Comparison of ENCODE assay signal across 14 cellular contexts in the genomic region with DNA sequence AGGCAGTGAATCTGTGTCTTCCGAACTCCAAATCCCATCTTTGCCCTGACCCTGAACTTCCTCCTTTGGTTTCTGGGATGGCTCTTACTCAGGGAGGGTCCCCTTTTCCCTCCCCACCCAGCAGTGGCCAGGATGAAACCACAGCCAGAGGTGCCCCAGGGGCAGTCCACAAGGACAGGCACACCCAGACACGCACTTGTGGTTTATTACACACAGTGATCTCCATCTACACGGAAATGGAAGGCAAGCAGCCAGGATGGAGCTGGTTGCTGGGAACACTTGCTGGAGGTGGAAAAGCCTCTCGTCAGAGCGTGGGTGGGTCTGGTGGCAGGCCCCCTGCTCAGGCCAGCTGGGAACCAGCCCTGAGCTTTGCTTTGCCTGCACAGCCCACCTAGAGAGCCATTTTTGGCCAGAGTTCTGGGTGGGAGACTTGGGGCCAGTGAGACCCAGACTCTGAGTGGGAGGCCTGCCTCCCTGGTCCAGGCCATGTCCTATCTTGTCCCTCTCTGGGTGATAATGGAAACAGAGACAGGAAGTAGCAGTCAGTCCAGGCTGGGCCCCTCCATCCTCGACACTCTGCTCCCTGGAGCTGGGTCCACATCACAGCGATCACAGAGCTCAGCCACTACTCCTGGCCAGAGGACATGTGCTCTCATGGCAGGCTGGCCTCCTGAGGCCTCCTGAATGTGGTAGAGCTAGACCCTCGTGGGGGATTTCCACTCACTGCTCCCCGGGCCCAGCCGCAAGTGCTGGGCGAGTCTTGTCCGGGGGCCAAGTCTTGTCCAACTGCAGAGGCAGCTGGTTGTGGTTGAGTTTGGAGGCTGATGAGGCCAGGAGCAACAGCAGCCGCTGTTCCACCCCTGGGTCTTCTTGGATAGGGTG. TPM values are rescaled to one million over a fixed set of nuclear protein-coding genes. Genes with fewer than 3 reads are reported as not detected.
A peak's percentile ranks its signal among the peaks of the same experiment; 100 is the strongest.
DNase-seq lines count a peak whose midpoint lies in the region; ATAC-seq and TF ChIP-seq lines count a peak whose summit lies in the region.
"Had no signal": no experiment of that assay in that cellular context is flagged by ENCODE, and none has a peak within 500 bp of the region (broad histone marks: within the 10 kb centered on the region; RNA-seq: fewer than 3 reads in every experiment).

No MANE protein-coding gene starts in this region.

- H3K36me3 Mint-ChIP-seq in activated naive CD4-positive, alpha-beta T cell treated with anti-CD3 and anti-CD28 coated beads, Interleukin-2, amount 10 ng/mL, durations not matched to agents 7 days and 5 days: no peaks in the 10 kb centered on the region
- peaks cover 1% of the 10 kb centered on the region for H3K36me3 Mint-ChIP-seq in activated B cell treated with CpG ODN at 0.5 μM for 24 hours (ENCODE audit: low read depth)
- H3K36me3 Mint-ChIP-seq in stimulated activated naive B cell treated with anti-CD40 and anti-IgM and Interleukin-4, amounts not matched to agents 10 μg/mL and 1 μg/mL and 100 μg/mL, for 72 hours: peaks cover 0 to 1% of the 10 kb centered on the region in 2 donors
- H3K36me3 Mint-ChIP-seq in H9 (ENCODE audit: insufficient read depth in 1 of 3, low read depth in 3 of 3): no peaks in the 10 kb centered on the region

- H3K23ac ChIP-seq in H9 (ENCODE audit: insufficient read length, low read depth, low read length): no peak overlapping the region

- no peak overlapping the region for H2AFZ ChIP-seq in H9 (ENCODE audit: low read length)

- H3T11ph ChIP-seq in H9 (ENCODE audit: low read length): no peak overlapping the region

- H3K27ac ChIP-seq in foreskin keratinocyte (no peak overlapping the region), H9 (ENCODE audit: insufficient read length, low read depth, low read length) (no peak overlapping the region)

- POLR2A ChIA-PET in activated B cell treated with CpG ODN at 0.5 μM for 24 hours (lab: Charles Lee): interaction anchor here (0.9 kb wide), 1 partner anchor 33 kb away, joined by 3 read pairs; the partner anchor contains the start of gene HNRNPAB

- no peak overlapping the region for H3K56ac ChIP-seq in H9 (ENCODE audit: insufficient read length, low read depth, low read length)

- H4K8ac ChIP-seq in H9 (replicated peaks; ENCODE audit: insufficient read length, low read depth, low read length): no peak overlapping the region

- H2BK12ac ChIP-seq in H9 (ENCODE audit: insufficient read length, low read depth, low read length): no peak overlapping the region

- intact Hi-C loops in activated B cell treated with CpG ODN at 0.5 μM for 24 hours (cut with micrococcal nuclease): loop anchor here (5.0 kb wide), 2 partner anchors 225 to 1255 kb away; no protein-coding TSS in a partner anchor

- DNase-seq in activated naive CD4-positive, alpha-beta T cell treated with anti-CD3 and anti-CD28 coated beads, Interleukin-2, amount 10 ng/mL, durations not matched to agents 7 days and 5 days: no peak
- no peak for DNase-seq in activated naive CD4-positive, alpha-beta T cell (lab: John Stamatoyannopoulos, UW)
- no peak for DNase-seq in activated B cell treated with CpG ODN at 0.5 μM for 24 hours
- peak; percentile 60 to 78 for DNase-seq in foreskin keratinocyte
- no peak for DNase-seq in stimulated activated naive B cell treated with anti-CD40 and anti-IgM and Interleukin-4, amounts not matched to agents 10 μg/mL and 1 μg/mL and 100 μg/mL, for 72 hours
- DNase-seq in H9: no peak
- DNase-seq: AML-193, NCI-H1930 had no signal

- no peaks in the 10 kb centered on the region for H3K27me3 ChIP-seq in foreskin keratinocyte
- H3K27me3 ChIP-seq in H9 (ENCODE audit: insufficient read depth, low read length): no peaks in the 10 kb centered on the region

- no peak overlapping the region for H3K4me2 ChIP-seq in H9 (ENCODE audit: insufficient read depth, insufficient read length, low read length)

- peak overlapping the region; percentile 97 for H3K27ac Mint-ChIP-seq in activated naive CD4-positive, alpha-beta T cell treated with anti-CD3 and anti-CD28 coated beads, Interleukin-2, amount 10 ng/mL, durations not matched to agents 7 days and 5 days
- peak overlapping the region; percentile 85 for H3K27ac Mint-ChIP-seq in activated B cell treated with CpG ODN at 0.5 μM for 24 hours
- H3K27ac Mint-ChIP-seq in stimulated activated naive B cell treated with anti-CD40 and anti-IgM and Interleukin-4, amounts not matched to agents 10 μg/mL and 1 μg/mL and 100 μg/mL, for 72 hours: peak overlapping the region; percentile 42
- no peak overlapping the region; a peak in 1 of 7 replicates for H3K27ac Mint-ChIP-seq in H9

- no peaks in the 10 kb centered on the region for H3K79me1 ChIP-seq in H9 (ENCODE audit: insufficient read depth, low read depth, low read length, poor library complexity, severe bottlenecking)

- H3K23me2 ChIP-seq in H9 (ENCODE audit: insufficient read length, low read depth, low read length, poor library complexity, severe bottlenecking): peaks cover 4% of the 10 kb centered on the region

- no peak overlapping the region for H2BK20ac ChIP-seq in H9 (ENCODE audit: low read depth, low read length, poor library complexity, severe bottlenecking)

- no peaks in the 10 kb centered on the region for H3K9me3 Mint-ChIP-seq in activated naive CD4-positive, alpha-beta T cell treated with anti-CD3 and anti-CD28 coated beads, Interleukin-2, amount 10 ng/mL, durations not matched to agents 7 days and 5 days
- H3K9me3 Mint-ChIP-seq in activated B cell treated with CpG ODN at 0.5 μM for 24 hours: no peaks in the 10 kb centered on the region
- H3K9me3 Mint-ChIP-seq in stimulated activated naive B cell treated with anti-CD40 and anti-IgM and Interleukin-4, amounts not matched to agents 10 μg/mL and 1 μg/mL and 100 μg/mL, for 72 hours: no peaks in the 10 kb centered on the region
- no peaks in the 10 kb centered on the region; a peak in 2 of 5 replicates for H3K9me3 Mint-ChIP-seq in H9

- no peaks in the 10 kb centered on the region for H3K9me3 ChIP-seq in H9 (ENCODE audit: control insufficient read depth, low read depth, low read length)

- CTCF ChIA-PET in activated naive CD4-positive, alpha-beta T cell treated with anti-CD3 and anti-CD28 coated beads, Interleukin-2, amount 10 ng/mL, durations not matched to agents 7 days and 5 days (lab: Charles Lee): interaction anchor here (1.0 kb wide), 1 partner anchor 14 kb away, joined by 3 read pairs; no protein-coding TSS in a partner anchor
- CTCF ChIA-PET in activated B cell treated with CpG ODN at 0.5 μM for 24 hours (lab: Charles Lee): interaction anchor here (1.8 kb wide), 1 partner anchor 43 kb away, joined by 6 read pairs; no protein-coding TSS in a partner anchor

- no CpG with 5 or more reads among the region's 13 CpGs for WGBS in H9 (ENCODE audit: extremely low coverage, insufficient read length, low lambda C conversion rate)

- H2BK120ac ChIP-seq in H9 (ENCODE audit: low read depth, low read length, poor library complexity, severe bottlenecking): no peak overlapping the region

- H3K4me1 ChIP-seq in foreskin keratinocyte (peaks cover 4% of the 10 kb centered on the region), H9 (ENCODE audit: insufficient read depth, low read length) (no peaks in the 10 kb centered on the region)

- peaks cover 2% of the 10 kb centered on the region for H4K20me1 ChIP-seq in H9 (ENCODE audit: control insufficient read depth, insufficient read depth, insufficient read length)

- peaks cover 87% of the 10 kb centered on the region for H3K4me1 Mint-ChIP-seq in activated naive CD4-positive, alpha-beta T cell treated with anti-CD3 and anti-CD28 coated beads, Interleukin-2, amount 10 ng/mL, durations not matched to agents 7 days and 5 days
- H3K4me1 Mint-ChIP-seq in activated B cell treated with CpG ODN at 0.5 μM for 24 hours (peaks cover 55% of the 10 kb centered on the region), H9 (peaks cover 11 to 15% of the 10 kb centered on the region in 2 experiments)
- peaks cover 28 to 56% of the 10 kb centered on the region in 2 donors for H3K4me1 Mint-ChIP-seq in stimulated activated naive B cell treated with anti-CD40 and anti-IgM and Interleukin-4, amounts not matched to agents 10 μg/mL and 1 μg/mL and 100 μg/mL, for 72 hours

- no peak overlapping the region for H2BK15ac ChIP-seq in H9 (ENCODE audit: low read depth, low read length)

- H3K4me3 Mint-ChIP-seq in activated naive CD4-positive, alpha-beta T cell treated with anti-CD3 and anti-CD28 coated beads, Interleukin-2, amount 10 ng/mL, durations not matched to agents 7 days and 5 days: no peak overlapping the region
- no peak overlapping the region for H3K4me3 Mint-ChIP-seq in activated B cell treated with CpG ODN at 0.5 μM for 24 hours
- H3K4me3 Mint-ChIP-seq in stimulated activated naive B cell treated with anti-CD40 and anti-IgM and Interleukin-4, amounts not matched to agents 10 μg/mL and 1 μg/mL and 100 μg/mL, for 72 hours: no peak overlapping the region
- H3K4me3 Mint-ChIP-seq in H9: no peak overlapping the region

- no peak overlapping the region for H2AK5ac ChIP-seq in H9 (ENCODE audit: insufficient read length, low read length)

- H4K91ac ChIP-seq in H9 (ENCODE audit: insufficient read length, low read depth, low read length): no peak overlapping the region

- no peaks in the 10 kb centered on the region for H3K27me3 Mint-ChIP-seq in activated naive CD4-positive, alpha-beta T cell treated with anti-CD3 and anti-CD28 coated beads, Interleukin-2, amount 10 ng/mL, durations not matched to agents 7 days and 5 days
- H3K27me3 Mint-ChIP-seq in activated B cell treated with CpG ODN at 0.5 μM for 24 hours: no peaks in the 10 kb centered on the region
- H3K27me3 Mint-ChIP-seq in stimulated activated naive B cell treated with anti-CD40 and anti-IgM and Interleukin-4, amounts not matched to agents 10 μg/mL and 1 μg/mL and 100 μg/mL, for 72 hours: no peaks in the 10 kb centered on the region
- H3K27me3 Mint-ChIP-seq in H9 (ENCODE audit: low read depth): peaks cover 4% of the 10 kb centered on the region

- no peak overlapping the region; the same call in 1 of the 2 replicates for H3K14ac ChIP-seq in H9 (ENCODE audit: insufficient read depth, low read length)

- no peak overlapping the region for H4K5ac ChIP-seq in H9 (ENCODE audit: insufficient read length, low read depth, low read length)

- H3K4ac ChIP-seq in H9 (ENCODE audit: low read depth, low read length): no peak overlapping the region

- no peak for ATAC-seq in activated B cell treated with CpG ODN at 0.5 μM for 24 hours (ENCODE audit: low read depth)
- peak; percentile 48 for ATAC-seq in foreskin keratinocyte
- no peak for ATAC-seq in stimulated activated naive B cell treated with anti-CD40 and anti-IgM and Interleukin-4, amounts not matched to agents 10 μg/mL and 1 μg/mL and 100 μg/mL, for 72 hours (replicated peaks)
- no peak for ATAC-seq in GM21737 (IDR thresholded peaks at IDR 0.05; ENCODE audit: unreplicated experiment)
- no peak for ATAC-seq in GM21619 (IDR thresholded peaks at IDR 0.05; ENCODE audit: unreplicated experiment)

- no peak overlapping the region for H3K18ac ChIP-seq in H9 (ENCODE audit: insufficient read length, low read depth, low read length)

- no peaks in the 10 kb centered on the region for H3K79me2 ChIP-seq in H9 (ENCODE audit: insufficient read depth, low read length)

- H2BK5ac ChIP-seq in H9 (ENCODE audit: insufficient read length, low read length): no peak overlapping the region

- TF ChIP-seq CTCF in activated B cell treated with CpG ODN at 0.5 μM for 24 hours (IDR thresholded peaks at IDR 0.05): no peak
- no peak for TF ChIP-seq CTCF in foreskin keratinocyte (conservative IDR thresholded peaks at IDR 0.05)
- TF ChIP-seq CTCF in H9 (conservative IDR thresholded peaks at IDR 0.05): no peak

- no peak overlapping the region for H3K9ac ChIP-seq in H9 (ENCODE audit: extremely low read depth, insufficient read length, low read length)

RNA-seq across cellular contexts. Expression of gene PHYKPL, which starts 5.1 kb away (rescaled TPM):
- total RNA-seq in activated B cell treated with CpG ODN at 0.5 μM for 24 hours: 176 and 205 TPM in 2 replicates
- total RNA-seq in foreskin keratinocyte: 11.4 and 14.9 TPM in 2 replicates
- polyA plus RNA-seq in foreskin keratinocyte: 8.9 and 10.9 TPM in 2 replicates
- 40.9 and 48.8 TPM in 2 replicates for total RNA-seq in H9 (2021)

RNA-seq across cellular contexts. Expression of gene HNRNPAB, which starts 33.3 kb away (rescaled TPM):
- total RNA-seq in activated B cell treated with CpG ODN at 0.5 μM for 24 hours (118 and 120 TPM in 2 replicates), foreskin keratinocyte (140 and 167 TPM in 2 replicates), H9 (2021) (547 and 557 TPM in 2 replicates)
- polyA plus RNA-seq in foreskin keratinocyte: 208 and 251 TPM in 2 replicates

RNA-seq across cellular contexts. Expression of gene GMCL2, which starts 50.5 kb away (rescaled TPM):
- total RNA-seq in activated B cell treated with CpG ODN at 0.5 μM for 24 hours (not detected in 2 replicates), foreskin keratinocyte (not detected in 2 replicates), H9 (2021) (not detected in 2 replicates)
- polyA plus RNA-seq in foreskin keratinocyte: not detected in 2 replicates
- total RNA-seq: aorta, HT1080, lung microvascular endothelial cell, OCI-LY7 had no signal
- polyA plus RNA-seq: aorta had no signal

Comparison
In these comparisons a context has a peak if more than half of its experiments do, and no peak if none do; other contexts are left out.
1. DNase-seq: peak in foreskin keratinocyte (2 of 2); none in activated naive CD4-positive, alpha-beta T cell treated with anti-CD3 and anti-CD28 coated beads, Interleukin-2, amount 10 ng/mL, durations not matched to agents 7 days and 5 days (single experiment), activated naive CD4-positive, alpha-beta T cell (0 of 4), activated B cell treated with CpG ODN at 0.5 μM for 24 hours (single experiment), stimulated activated naive B cell treated with anti-CD40 and anti-IgM and Interleukin-4, amounts not matched to agents 10 μg/mL and 1 μg/mL and 100 μg/mL, for 72 hours (single experiment) and H9 (single experiment).
2. H3K27ac Mint-ChIP-seq: peak in activated naive CD4-positive, alpha-beta T cell treated with anti-CD3 and anti-CD28 coated beads, Interleukin-2, amount 10 ng/mL, durations not matched to agents 7 days and 5 days (single experiment), activated B cell treated with CpG ODN at 0.5 μM for 24 hours (single experiment) and stimulated activated naive B cell treated with anti-CD40 and anti-IgM and Interleukin-4, amounts not matched to agents 10 μg/mL and 1 μg/mL and 100 μg/mL, for 72 hours (single experiment); none in H9 (0 of 3).